Comparison of ENCODE assay signal across 1 cellular context in the genomic region with DNA sequence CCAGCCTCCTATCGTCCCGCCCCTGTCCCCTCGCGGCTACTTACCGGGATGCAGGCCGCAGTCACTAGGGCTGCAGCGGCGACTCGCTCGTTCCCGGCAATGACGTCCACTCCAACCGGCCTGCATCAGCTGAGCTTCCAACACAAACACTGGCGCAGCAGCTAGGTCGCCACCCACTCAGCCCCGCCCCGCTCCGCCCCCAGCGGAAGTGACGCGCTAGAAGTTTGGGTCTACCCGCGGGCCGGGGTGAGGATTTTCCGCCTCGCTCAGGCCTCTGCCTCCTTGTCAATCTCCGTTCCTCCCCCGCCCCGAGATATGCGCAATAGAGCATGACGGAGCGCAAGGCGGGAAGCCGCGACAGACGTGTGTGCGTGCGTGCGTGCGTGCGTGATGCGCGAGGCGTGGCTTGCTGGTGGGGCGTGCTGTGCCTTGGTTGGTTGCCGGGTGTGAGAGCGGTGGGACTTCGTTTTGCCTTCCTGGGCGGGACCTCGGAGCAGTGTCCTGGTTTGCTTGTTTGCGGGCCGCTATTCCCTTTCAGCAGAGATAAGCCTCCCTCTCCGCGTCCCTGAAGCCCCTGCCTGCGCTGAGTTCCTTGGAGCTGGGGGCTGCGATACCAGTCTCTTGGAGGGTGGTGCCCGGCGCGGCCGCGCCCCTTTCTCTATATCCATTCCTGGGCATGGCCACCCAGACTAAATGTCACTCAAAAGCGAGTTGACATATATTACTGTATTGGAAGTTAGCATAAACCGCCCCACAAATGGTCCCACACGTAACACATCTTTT.
TF ChIP-seq lines count a peak whose summit lies in the region.

A gene with protein sequence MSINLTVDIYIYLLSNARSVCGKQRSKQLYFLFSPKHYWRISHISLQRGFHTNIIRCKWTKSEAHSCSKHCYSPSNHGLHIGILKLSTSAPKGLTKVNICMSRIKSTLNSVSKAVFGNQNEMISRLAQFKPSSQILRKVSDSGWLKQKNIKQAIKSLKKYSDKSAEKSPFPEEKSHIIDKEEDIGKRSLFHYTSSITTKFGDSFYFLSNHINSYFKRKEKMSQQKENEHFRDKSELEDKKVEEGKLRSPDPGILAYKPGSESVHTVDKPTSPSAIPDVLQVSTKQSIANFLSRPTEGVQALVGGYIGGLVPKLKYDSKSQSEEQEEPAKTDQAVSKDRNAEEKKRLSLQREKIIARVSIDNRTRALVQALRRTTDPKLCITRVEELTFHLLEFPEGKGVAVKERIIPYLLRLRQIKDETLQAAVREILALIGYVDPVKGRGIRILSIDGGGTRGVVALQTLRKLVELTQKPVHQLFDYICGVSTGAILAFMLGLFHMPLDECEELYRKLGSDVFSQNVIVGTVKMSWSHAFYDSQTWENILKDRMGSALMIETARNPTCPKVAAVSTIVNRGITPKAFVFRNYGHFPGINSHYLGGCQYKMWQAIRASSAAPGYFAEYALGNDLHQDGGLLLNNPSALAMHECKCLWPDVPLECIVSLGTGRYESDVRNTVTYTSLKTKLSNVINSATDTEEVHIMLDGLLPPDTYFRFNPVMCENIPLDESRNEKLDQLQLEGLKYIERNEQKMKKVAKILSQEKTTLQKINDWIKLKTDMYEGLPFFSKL (minus strand): TSS at position 151 of the 783 bp plus-strand sequence. CDS start 10,644 bp downstream, outside the sequence.

TF ChIP-seq in HEK293, 187 proteins besides CTCF, POLR2A, EP300 and RAD21 (continued from another document and continues in another):
- peak; percentile 87 for TF ChIP-seq ZNF561 (tag by site-specific recombination; IDR thresholded peaks at IDR 0.05; ENCODE audit: borderline replicate concordance)
- TF ChIP-seq ZNF660 (tag by site-specific recombination; IDR thresholded peaks at IDR 0.05) = peak; percentile 47; the same call in 1 of the 2 replicates
- TF ChIP-seq ZNF266 (tag by site-specific recombination; IDR thresholded peaks at IDR 0.05; ENCODE audit: low read depth) = no peak
- TF ChIP-seq ZNF837 (tag by site-specific recombination; IDR thresholded peaks at IDR 0.05) = no peak
- no peak for TF ChIP-seq ZNF404 (tag by site-specific recombination; IDR thresholded peaks at IDR 0.05)
- no peak for TF ChIP-seq ZNF510 (tag by site-specific recombination; IDR thresholded peaks at IDR 0.05; ENCODE audit: insufficient replicate concordance)
- TF ChIP-seq ZNF677 (tag by site-specific recombination; IDR thresholded peaks at IDR 0.05) = no peak
- TF ChIP-seq YY2 (tag by site-specific recombination; IDR thresholded peaks at IDR 0.05) = no peak
- TF ChIP-seq GLIS1 (tag by site-specific recombination; IDR thresholded peaks at IDR 0.05) = peak; percentile 38; the same call in 1 of the 2 replicates
- no peak for TF ChIP-seq ZNF350 (tag by site-specific recombination; IDR thresholded peaks at IDR 0.05)
- TF ChIP-seq ZNF585B (tag by site-specific recombination; IDR thresholded peaks at IDR 0.05) = peak; percentile 53
- TF ChIP-seq TSHZ1 (tag by site-specific recombination; IDR thresholded peaks at IDR 0.05; ENCODE audit: borderline replicate concordance) = peak; percentile 7; the same call in 1 of the 2 replicates
- no peak for TF ChIP-seq ZNF354C (tag by site-specific recombination; IDR thresholded peaks at IDR 0.05; ENCODE audit: borderline replicate concordance, low read depth)
- no peak for TF ChIP-seq ZNF148 (tag by site-specific recombination; IDR thresholded peaks at IDR 0.05; ENCODE audit: borderline replicate concordance)
- 0 out of 2 replicates have a peak, but pooled peaks have one; percentile 17 for TF ChIP-seq ZNF366 (tag by site-specific recombination; conservative IDR thresholded peaks at IDR 0.05)
- TF ChIP-seq, protein P1, sequence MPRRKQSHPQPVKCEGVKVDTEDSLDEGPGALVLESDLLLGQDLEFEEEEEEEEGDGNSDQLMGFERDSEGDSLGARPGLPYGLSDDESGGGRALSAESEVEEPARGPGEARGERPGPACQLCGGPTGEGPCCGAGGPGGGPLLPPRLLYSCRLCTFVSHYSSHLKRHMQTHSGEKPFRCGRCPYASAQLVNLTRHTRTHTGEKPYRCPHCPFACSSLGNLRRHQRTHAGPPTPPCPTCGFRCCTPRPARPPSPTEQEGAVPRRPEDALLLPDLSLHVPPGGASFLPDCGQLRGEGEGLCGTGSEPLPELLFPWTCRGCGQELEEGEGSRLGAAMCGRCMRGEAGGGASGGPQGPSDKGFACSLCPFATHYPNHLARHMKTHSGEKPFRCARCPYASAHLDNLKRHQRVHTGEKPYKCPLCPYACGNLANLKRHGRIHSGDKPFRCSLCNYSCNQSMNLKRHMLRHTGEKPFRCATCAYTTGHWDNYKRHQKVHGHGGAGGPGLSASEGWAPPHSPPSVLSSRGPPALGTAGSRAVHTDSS (tag by site-specific recombination; IDR thresholded peaks at IDR 0.05) = no peak
- no peak for TF ChIP-seq OVOL3 (tag by site-specific recombination; IDR thresholded peaks at IDR 0.05)
- no peak for TF ChIP-seq ZNF23 (tag by site-specific recombination; IDR thresholded peaks at IDR 0.05; ENCODE audit: borderline replicate concordance)
- TF ChIP-seq AEBP2 (tag by site-specific recombination; IDR thresholded peaks at IDR 0.05; ENCODE audit: borderline replicate concordance) = no peak
- TF ChIP-seq ZXDB (tag by site-specific recombination; IDR thresholded peaks at IDR 0.05) = peak; percentile 60
- peak; percentile 95 for TF ChIP-seq ZFHX2 (tag by site-specific recombination; conservative IDR thresholded peaks at IDR 0.05)
- peak; percentile 77 for TF ChIP-seq ZEB2 (tag by site-specific recombination; IDR thresholded peaks at IDR 0.05)
- TF ChIP-seq, protein P2, sequence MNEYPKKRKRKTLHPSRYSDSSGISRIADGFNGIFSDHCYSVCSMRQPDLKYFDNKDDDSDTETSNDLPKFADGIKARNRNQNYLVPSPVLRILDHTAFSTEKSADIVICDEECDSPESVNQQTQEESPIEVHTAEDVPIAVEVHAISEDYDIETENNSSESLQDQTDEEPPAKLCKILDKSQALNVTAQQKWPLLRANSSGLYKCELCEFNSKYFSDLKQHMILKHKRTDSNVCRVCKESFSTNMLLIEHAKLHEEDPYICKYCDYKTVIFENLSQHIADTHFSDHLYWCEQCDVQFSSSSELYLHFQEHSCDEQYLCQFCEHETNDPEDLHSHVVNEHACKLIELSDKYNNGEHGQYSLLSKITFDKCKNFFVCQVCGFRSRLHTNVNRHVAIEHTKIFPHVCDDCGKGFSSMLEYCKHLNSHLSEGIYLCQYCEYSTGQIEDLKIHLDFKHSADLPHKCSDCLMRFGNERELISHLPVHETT (tag by site-specific recombination; IDR thresholded peaks at IDR 0.05) = no peak; the same call in 1 of the 2 replicates
- peak; percentile 75 for TF ChIP-seq PATZ1 (tag by site-specific recombination; IDR thresholded peaks at IDR 0.05)
- no peak for TF ChIP-seq ZNF311 (tag by site-specific recombination; IDR thresholded peaks at IDR 0.05; ENCODE audit: borderline replicate concordance)
- no peak for TF ChIP-seq SALL2 (tag by site-specific recombination; IDR thresholded peaks at IDR 0.05; ENCODE audit: borderline replicate concordance)
- no peak for TF ChIP-seq ZNF391 (tag by site-specific recombination; IDR thresholded peaks at IDR 0.05; ENCODE audit: borderline replicate concordance, low read depth)
- TF ChIP-seq ZIC2 (tag by site-specific recombination; IDR thresholded peaks at IDR 0.05) = peak; percentile 82
- no peak for TF ChIP-seq ZNF138 (tag by site-specific recombination; IDR thresholded peaks at IDR 0.05; ENCODE audit: borderline replicate concordance)
- no peak for TF ChIP-seq ZNF548 (tag by site-specific recombination; IDR thresholded peaks at IDR 0.05)
- no peak for TF ChIP-seq MYNN (tag by site-specific recombination; IDR thresholded peaks at IDR 0.05; ENCODE audit: borderline replicate concordance)
- no peak; the same call in 1 of the 2 replicates for TF ChIP-seq ZNF394 (tag by site-specific recombination; IDR thresholded peaks at IDR 0.05; ENCODE audit: borderline replicate concordance)
- TF ChIP-seq ZNF280C (tag by site-specific recombination; IDR thresholded peaks at IDR 0.05) = no peak
- TF ChIP-seq, protein P3, sequence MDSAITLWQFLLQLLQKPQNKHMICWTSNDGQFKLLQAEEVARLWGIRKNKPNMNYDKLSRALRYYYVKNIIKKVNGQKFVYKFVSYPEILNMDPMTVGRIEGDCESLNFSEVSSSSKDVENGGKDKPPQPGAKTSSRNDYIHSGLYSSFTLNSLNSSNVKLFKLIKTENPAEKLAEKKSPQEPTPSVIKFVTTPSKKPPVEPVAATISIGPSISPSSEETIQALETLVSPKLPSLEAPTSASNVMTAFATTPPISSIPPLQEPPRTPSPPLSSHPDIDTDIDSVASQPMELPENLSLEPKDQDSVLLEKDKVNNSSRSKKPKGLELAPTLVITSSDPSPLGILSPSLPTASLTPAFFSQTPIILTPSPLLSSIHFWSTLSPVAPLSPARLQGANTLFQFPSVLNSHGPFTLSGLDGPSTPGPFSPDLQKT (IDR thresholded peaks at IDR 0.05; ENCODE audit: borderline replicate concordance, low read depth, low read length) = no peak
- no peak for TF ChIP-seq ZNF133 (tag by site-specific recombination; IDR thresholded peaks at IDR 0.05)
- no peak for TF ChIP-seq ZNF621 (tag by site-specific recombination; IDR thresholded peaks at IDR 0.05)
